ENCODE assay signal across 8 cellular contexts in the genomic region with DNA sequence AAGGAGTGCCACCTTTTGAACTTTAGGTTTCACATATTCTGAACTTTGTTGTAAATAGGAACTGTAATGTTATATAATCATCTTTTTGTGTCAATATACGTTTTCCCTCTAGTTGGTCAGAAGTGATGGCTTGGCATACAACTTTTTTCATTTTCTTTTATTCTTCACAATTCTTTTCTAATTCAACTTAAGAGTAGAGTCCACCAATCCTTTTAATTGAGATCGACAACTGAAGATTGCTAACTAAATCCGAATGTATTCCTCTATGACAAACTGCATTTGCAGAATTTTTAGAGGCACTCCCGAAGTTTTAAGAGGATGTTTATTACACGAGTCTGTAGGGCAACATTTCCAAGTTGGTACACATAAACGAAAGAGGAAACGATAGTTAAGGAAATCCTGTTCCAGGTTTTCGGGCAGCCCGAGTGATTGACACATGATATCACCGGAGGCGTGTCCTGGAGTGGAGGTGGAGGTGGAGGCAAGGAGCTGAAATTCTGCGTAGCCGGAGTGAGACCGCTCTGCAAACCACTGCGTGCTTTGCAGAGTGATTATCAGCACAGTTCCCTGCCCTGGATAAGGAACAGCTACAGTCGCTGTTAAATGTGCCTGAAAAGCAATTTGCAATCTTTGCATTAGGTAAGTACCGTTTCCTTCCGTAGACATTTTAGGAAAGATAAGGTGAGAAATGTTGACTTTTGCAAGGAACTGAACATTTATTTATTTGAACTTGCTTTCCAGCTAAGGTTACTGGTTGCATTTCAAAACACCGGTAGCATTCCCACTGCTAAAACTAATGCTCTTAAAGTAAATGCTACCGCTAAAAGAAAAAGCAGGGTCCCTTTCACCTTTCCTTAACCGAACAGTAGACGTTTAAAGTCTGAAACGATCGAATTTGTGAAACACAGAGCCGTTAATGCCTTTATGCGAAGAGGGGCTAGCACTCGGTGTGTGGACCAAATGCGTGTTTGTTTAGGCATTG. TPM values are rescaled to one million over a fixed set of nuclear protein-coding genes. Genes with fewer than 3 reads are reported as not detected.
DNase-seq lines count a peak whose midpoint lies in the region; ATAC-seq and TF ChIP-seq lines count a peak whose summit lies in the region.

SPRY1 (plus strand) TSS at position 502 of the 982 bp plus-strand sequence. CDS start 4,797 bp downstream, outside the sequence.

- intact Hi-C loops in left ventricle myocardium superior (cut with micrococcal nuclease) (loop anchor here (10.0 kb wide), 1 partner anchor 152 kb away; no protein-coding TSS in a partner anchor), posterior vena cava (cut with DNase I) (loop anchor here (2.0 to 10.0 kb wide), 4 partner anchors 266 to 868 kb away; no protein-coding TSS in a partner anchor)

- ATAC-seq in HG02884 (IDR thresholded peaks at IDR 0.05; ENCODE audit: unreplicated experiment) (peak; percentile 50), T-helper 17 cell (peak; percentile 65), left ventricle myocardium superior (peak; percentile 86)

- H3K9me3 ChIP-seq in T-helper 17 cell (ENCODE audit: control insufficient read depth, low read length, poor library complexity, severe bottlenecking): no peaks in the 10 kb centered on the region

- no peaks in the 10 kb centered on the region for H3K4me1 ChIP-seq in urinary bladder (ENCODE audit: insufficient read depth)

- H3K27me3 Mint-ChIP-seq in T-helper 17 cell: peaks cover 10% of the 10 kb centered on the region

- H3K27ac ChIP-seq in angular gyrus (ENCODE audit: low read depth, low read length) (peak within 1 kb of the TSS; percentile 55), urinary bladder (ENCODE audit: low read depth) (peak within 1 kb of the TSS; percentile 91)

- no peaks in the 10 kb centered on the region for H3K36me3 ChIP-seq in urinary bladder (ENCODE audit: insufficient read depth)

- H3K36me3 Mint-ChIP-seq in T-helper 17 cell (ENCODE audit: low read depth): peaks cover under 1% of the 10 kb centered on the region

- H3K4me1 Mint-ChIP-seq in T-helper 17 cell: peaks cover 14% of the 10 kb centered on the region

- peak within 1 kb of the TSS; percentile 94 for H3K4me3 ChIP-seq in urinary bladder (ENCODE audit: low read depth, low read length)

- H3K4me3 Mint-ChIP-seq in T-helper 17 cell: peak within 1 kb of the TSS; percentile 91

- TF ChIP-seq CTCF in GM13976 (IDR thresholded peaks at IDR 0.05; ENCODE audit: borderline replicate concordance, control extremely low read depth, extremely low read depth, insufficient read depth, missing control alignments): no peak

- in situ Hi-C loops in GM13976 (cut with MboI; ENCODE audit: low sequenced_read_pairs, unreplicated experiment): loop anchor here (25.0 kb wide), 2 partner anchors 266 to 616 kb away; no protein-coding TSS in a partner anchor

- 2% methylated on average over 28 of the region's 28 CpGs for WGBS in urinary bladder

- DNase-seq in GM13976 (ENCODE audit: low spot score) (peak; percentile 62), NCI-H1694 treated with DMSO at 0.1 percent for 48 hours (lab: John Stamatoyannopoulos, UW) (peak; percentile 27), T-helper 17 cell (peak; percentile 22 to 43 (median 42)), left ventricle myocardium superior (peak; percentile 86), posterior vena cava (ENCODE audit: low spot score) (peak; percentile 93)

- peak within 1 kb of the TSS; percentile 89 for H3K27ac Mint-ChIP-seq in T-helper 17 cell

RNA-seq across cellular contexts. Expression of gene SPRY1, which starts in this region (rescaled TPM):
- total RNA-seq in T-helper 17 cell (10 to 100 TPM; 17.2 to 18.2 TPM), left ventricle myocardium superior (45.8 TPM), posterior vena cava (100 to 1,000 TPM; 109 to 111 TPM), urinary bladder (72.0 TPM)
- 112 TPM for polyA plus RNA-seq in urinary bladder

Comparison
In these comparisons a context has a peak if more than half of its experiments do, and no peak if none do; other contexts are left out.
1. Peak in every context shown above with its lines: DNase-seq, ATAC-seq, H3K4me3 ChIP-seq and H3K27ac ChIP-seq.
2. DNase-seq: peak in every context shown above with its lines; median percentile 93 in posterior vena cava; 86 in left ventricle myocardium superior; 62 in GM13976; 42 in T-helper 17 cell; 27 in NCI-H1694 treated with DMSO at 0.1 percent for 48 hours.